6 cellular contexts compared by ENCODE assay signal in genomic region chr5:140575309-140575708, GRCh38. TPM values are rescaled to one million over a fixed set of nuclear protein-coding genes. Genes with fewer than 3 reads are reported as not detected.
DNase-seq lines count a peak whose midpoint lies in the region; ATAC-seq and TF ChIP-seq lines count a peak whose summit lies in the region.

No MANE protein-coding gene starts in this region.

- no peak overlapping the region for H3K27ac ChIP-seq in thoracic aorta

- H3K27me3 ChIP-seq in thoracic aorta (replicated peaks; ENCODE audit: insufficient read depth) = no peaks in the 10 kb centered on the region

- TF ChIP-seq CTCF in thoracic aorta (IDR thresholded peaks at IDR 0.05) = no peak

- H3K9me3 ChIP-seq in thoracic aorta = no peaks in the 10 kb centered on the region

- no peaks in the 10 kb centered on the region for H3K36me3 ChIP-seq in thoracic aorta

- ATAC-seq in thoracic aorta (ENCODE audit: insufficient number of reproducible peaks, low FRiP score, low read depth) (peak; percentile 44), GM18511 (IDR thresholded peaks at IDR 0.05; ENCODE audit: unreplicated experiment) (no peak)

- H3K4me3 ChIP-seq in thoracic aorta = no peak overlapping the region

- DNase-seq in SIG-M5 treated with dmso at 0.1 percent for 504 hours (lab: John Stamatoyannopoulos, UW; ENCODE audit: unreplicated experiment) (peak; percentile 39), SIG-M5 (lab: John Stamatoyannopoulos, UW) (no peak), fibroblast of peridontal ligament (ENCODE audit: extremely low read depth) (peak; percentile 37), thoracic aorta (ENCODE audit: low spot score) (no peak), T1000 (lab: John Stamatoyannopoulos, UW) (no peak)

- H3K4me1 ChIP-seq in thoracic aorta (ENCODE audit: control insufficient read depth in 1 of 2, low read depth in 2 of 2) = peaks cover 2 to 3% of the 10 kb centered on the region in 2 donors

RNA-seq across cellular contexts. Expression of gene SLC35A4, which starts 10.7 kb away (rescaled TPM):
- total RNA-seq in thoracic aorta = 10 to 100 TPM; 21.7 to 40.2 TPM

RNA-seq across cellular contexts. Expression of gene APBB3, which starts 10.9 kb away (rescaled TPM):
- 10 to 100 TPM; 31.3 to 34.9 TPM for total RNA-seq in thoracic aorta

RNA-seq across cellular contexts. Expression of gene SRA1, which starts 18.0 kb away (rescaled TPM):
- 10 to 100 TPM; 29.6 to 34.3 TPM for total RNA-seq in thoracic aorta

RNA-seq across cellular contexts. Expression of gene EIF4EBP3, which starts 27.8 kb away (rescaled TPM):
- 1 to 10 TPM in 1 of 2 donors, not detected in 1; 6.0 TPM for total RNA-seq in thoracic aorta

RNA-seq across cellular contexts. Expression of gene CD14, which starts 57.7 kb away (rescaled TPM):
- 100 to 1,000 TPM in 1 of 2 donors, 10 to 100 TPM in 1; 96.6 to 235 TPM for total RNA-seq in thoracic aorta

Comparison
In these comparisons a context has a peak if more than half of its experiments do, and no peak if none do; other contexts are left out.
1. DNase-seq: peak in SIG-M5 treated with dmso at 0.1 percent for 504 hours (single experiment) and fibroblast of peridontal ligament (single experiment); none in SIG-M5 (single experiment), thoracic aorta (single experiment) and T1000 (single experiment).